19 cellular contexts compared by ENCODE assay signal in the genomic region with DNA sequence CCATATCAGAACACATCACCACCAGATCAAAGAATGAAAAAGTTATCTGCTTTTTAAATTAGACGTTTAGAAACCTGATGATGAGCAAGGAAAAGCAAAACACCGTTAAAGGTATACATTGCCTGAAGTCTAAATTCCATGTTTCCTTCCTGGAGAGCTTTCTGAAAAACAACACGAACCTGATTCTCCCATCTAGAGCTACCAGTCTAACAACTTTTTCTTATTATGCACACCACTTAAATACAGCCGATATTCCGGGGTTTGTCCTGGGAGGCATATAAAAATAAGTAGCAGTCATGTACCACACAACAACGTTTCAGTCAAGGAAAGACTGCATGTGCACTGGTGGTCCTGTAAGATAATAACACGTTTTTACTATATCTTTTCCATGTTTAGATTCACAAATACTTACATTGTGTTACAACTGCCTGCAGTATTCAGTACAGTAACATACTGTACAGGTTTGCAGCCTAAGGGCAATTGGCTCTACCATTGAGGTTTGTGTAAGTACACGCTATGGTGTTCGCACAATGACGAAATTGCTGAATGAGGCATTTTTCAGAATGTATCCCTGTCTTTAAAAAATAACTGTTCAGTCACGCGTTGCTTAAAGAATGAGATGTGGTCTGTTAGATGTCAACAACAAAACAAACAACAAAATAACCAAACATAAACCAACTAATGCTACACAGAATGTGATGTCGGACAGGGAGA. TPM values are rescaled to one million over a fixed set of nuclear protein-coding genes. Genes with fewer than 3 reads are reported as not detected.
A peak's percentile ranks its signal among the peaks of the same experiment; 100 is the strongest.
DNase-seq lines count a peak whose midpoint lies in the region; ATAC-seq lines count a peak whose summit lies in the region.
"Had no signal": no experiment of that assay in that cellular context is flagged by ENCODE, and none has a peak within 500 bp of the region (broad histone marks: within the 10 kb centered on the region; RNA-seq: fewer than 3 reads in every experiment).

No MANE protein-coding gene starts in this region.

- no peak overlapping the region for H3K9ac ChIP-seq in trophoblast cell (ENCODE audit: low read length)
- H3K9ac ChIP-seq: BLaER1 treated with 17β-estradiol and CSF1 and Interleukin-3, amounts not matched to agents 10 nM and 100 nM had no signal

- no peak overlapping the region for H2BK5ac ChIP-seq in trophoblast cell (ENCODE audit: low read depth, low read length, poor library complexity)

- H3K18ac ChIP-seq in trophoblast cell (ENCODE audit: low read length): no peak overlapping the region

- H3K4me3 ChIP-seq in trophoblast cell (ENCODE audit: low read depth, low read length): no peak overlapping the region
- H3K4me3 ChIP-seq: BLaER1 treated with 17β-estradiol and CSF1 and Interleukin-3, amounts not matched to agents 10 nM and 100 nM had no signal

- H3K4me1 ChIP-seq in trophoblast cell (ENCODE audit: control insufficient read depth in 1 of 2, insufficient read depth in 2 of 2, low read length in 2 of 2): peaks cover 0 to 2% of the 10 kb centered on the region in 2 experiments
- H3K4me1 ChIP-seq: BLaER1 treated with 17β-estradiol and CSF1 and Interleukin-3, amounts not matched to agents 10 nM and 100 nM had no signal

- H3K27me3 Mint-ChIP-seq in T-helper 17 cell: no peaks in the 10 kb centered on the region

- no peak overlapping the region for H2BK12ac ChIP-seq in trophoblast cell (ENCODE audit: low read length)

- peak overlapping the region; percentile 68 for H3K27ac Mint-ChIP-seq in T-helper 17 cell
- H3K27ac Mint-ChIP-seq: CD8-positive, alpha-beta T cell had no signal

- peaks cover 6% of the 10 kb centered on the region for H3K36me3 Mint-ChIP-seq in T-helper 17 cell (ENCODE audit: low read depth)

- no peak overlapping the region for H2AK5ac ChIP-seq in trophoblast cell (ENCODE audit: low read length)

- no peak overlapping the region for H4K8ac ChIP-seq in trophoblast cell (ENCODE audit: low read depth, low read length)

- no CpG with 5 or more reads among the region's 13 CpGs for whole genome bisulfite sequencing in trophoblast cell (ENCODE audit: extremely low coverage, insufficient coverage, insufficient read length)

- no peak overlapping the region for H2AFZ ChIP-seq in trophoblast cell (ENCODE audit: insufficient read depth, low read length, poor library complexity)

- no peak overlapping the region for H2BK120ac ChIP-seq in trophoblast cell (ENCODE audit: insufficient read depth, low read length, poor library complexity)

- H3K36me3 ChIP-seq in trophoblast cell (ENCODE audit: control insufficient read depth in 1 of 2, insufficient read depth in 2 of 2, low read length in 2 of 2): peaks cover 12 to 30% of the 10 kb centered on the region in 2 experiments

- no peak overlapping the region for H4K91ac ChIP-seq in trophoblast cell (ENCODE audit: low read depth, low read length)

- H3K79me2 ChIP-seq in trophoblast cell (ENCODE audit: control insufficient read depth, insufficient read depth, low read length, poor library complexity): no peaks in the 10 kb centered on the region

- H3K4me2 ChIP-seq in trophoblast cell (ENCODE audit: low read length): no peak overlapping the region
- H3K4me2 ChIP-seq: BLaER1 treated with 17β-estradiol and CSF1 and Interleukin-3, amounts not matched to agents 10 nM and 100 nM had no signal

- no peaks in the 10 kb centered on the region for H3K79me1 ChIP-seq in trophoblast cell (ENCODE audit: low read length)

- DNase-seq in SIG-M5 treated with dmso at 0.1 percent for 504 hours (lab: John Stamatoyannopoulos, UW; ENCODE audit: unreplicated experiment) (peak; percentile 19), SIG-M5 (lab: John Stamatoyannopoulos, UW) (no peak), T-helper 17 cell (no peak), trophoblast cell (peak; percentile 81 to 94), DMS79 (lab: John Stamatoyannopoulos, UW) (no peak)
- DNase-seq in stimulated activated naive CD8-positive, alpha-beta T cell treated with anti-CD3 and anti-CD28 coated beads, Interleukin-15, Interleukin-2, amounts not matched to agents 100 U/mL and 50 U/mL, for 24 hours: no peak
- DNase-seq: Calu3; CD8-positive, alpha-beta T cell; DMS153; KG1; NCI-H1092; NCI-H1436; NCI-H187 treated with DMSO at 0.1 percent for 48 hours; SHP77 treated with DMSO at 0.1 percent for 48 hours had no signal

- no peaks in the 10 kb centered on the region for H3K4me1 Mint-ChIP-seq in T-helper 17 cell

- no peak overlapping the region for H3K14ac ChIP-seq in trophoblast cell (ENCODE audit: low read length)

- H4K12ac ChIP-seq in trophoblast cell (ENCODE audit: low read depth, low read length): no peak overlapping the region

- ATAC-seq in T-helper 17 cell (no peak), esophagus mucosa (peak; percentile 78), HG03565 (IDR thresholded peaks at IDR 0.05; ENCODE audit: unreplicated experiment) (no peak)
- no peak for ATAC-seq in stimulated activated naive CD8-positive, alpha-beta T cell treated with anti-CD3 and anti-CD28 coated beads, Interleukin-15, Interleukin-2, amounts not matched to agents 100 U/mL and 50 U/mL, for 24 hours
- ATAC-seq: CD8-positive, alpha-beta T cell had no signal

- no peak overlapping the region for H3K4ac ChIP-seq in trophoblast cell (ENCODE audit: low read depth, low read length)

- no peaks in the 10 kb centered on the region for H3K27me3 ChIP-seq in trophoblast cell (ENCODE audit: insufficient read depth, low read length)
- H3K27me3 ChIP-seq: BLaER1 treated with 17β-estradiol and CSF1 and Interleukin-3, amounts not matched to agents 10 nM and 100 nM had no signal

- no peak overlapping the region for H3K27ac ChIP-seq in trophoblast cell (ENCODE audit: low read depth, low read length)
- H3K27ac ChIP-seq: 22Rv1; BLaER1 treated with 17β-estradiol and CSF1 and Interleukin-3, amounts not matched to agents 10 nM and 100 nM; RWPE1 had no signal

- no peak overlapping the region for H3K23ac ChIP-seq in trophoblast cell (ENCODE audit: low read length)

- H3K9me3 ChIP-seq in T-helper 17 cell (ENCODE audit: control insufficient read depth, low read length, poor library complexity, severe bottlenecking): no peaks in the 10 kb centered on the region
- no peaks in the 10 kb centered on the region for H3K9me3 ChIP-seq in trophoblast cell (ENCODE audit: insufficient read depth, low read depth, low read length)
- H3K9me3 ChIP-seq: BLaER1 treated with 17β-estradiol and CSF1 and Interleukin-3, amounts not matched to agents 10 nM and 100 nM had no signal

- H3K4me3 Mint-ChIP-seq in T-helper 17 cell: no peak overlapping the region
- H3K4me3 Mint-ChIP-seq: CD8-positive, alpha-beta T cell had no signal

RNA-seq across cellular contexts. Expression of gene LYRM2, which starts 19.1 kb away (rescaled TPM):
- 10 to 100 TPM; 21.5 to 24.6 TPM for total RNA-seq in T-helper 17 cell
- total RNA-seq in esophagus mucosa: 24.7 TPM
- polyA plus RNA-seq in trophoblast cell (2013): 27.2 and 28.3 TPM in 2 replicates

Comparison
In these comparisons a context has a peak if more than half of its experiments do, and no peak if none do; other contexts are left out.
1. DNase-seq: peak in SIG-M5 treated with dmso at 0.1 percent for 504 hours (single experiment) and trophoblast cell (2 of 2); none in SIG-M5 (single experiment), T-helper 17 cell (0 of 3), DMS79 (single experiment) and stimulated activated naive CD8-positive, alpha-beta T cell treated with anti-CD3 and anti-CD28 coated beads, Interleukin-15, Interleukin-2, amounts not matched to agents 100 U/mL and 50 U/mL, for 24 hours (single experiment).